ENCODE assay signal across 1 cellular context in genomic region chr1:116504308-116505156, GRCh38.
TF ChIP-seq lines count a peak whose summit lies in the region.

No MANE protein-coding gene starts in this region.

TF ChIP-seq in K562, 482 proteins besides CTCF, POLR2A, EP300 and RAD21 (continued from another document and continues in another):
- TF ChIP-seq RERE (CRISPR knock-in tag; IDR thresholded peaks at IDR 0.05; ENCODE audit: borderline replicate concordance) (0 out of 2 replicates have a peak, but pooled peaks have one; percentile 13), MYNN (IDR thresholded peaks at IDR 0.05) (peak; percentile 31; the same call in 1 of the 2 replicates), MYNN (CRISPR knock-in tag; IDR thresholded peaks at IDR 0.05) (no peak), ELF1 (tag; IDR thresholded peaks at IDR 0.05) (no peak), CBX1 (IDR thresholded peaks at IDR 0.05; ENCODE audit: low read depth) (no peak), ZMIZ1 (IDR thresholded peaks at IDR 0.05; ENCODE audit: low read depth in 2 of 2, low read length in 2 of 2) (no peak), FOSL1 (tag; conservative IDR thresholded peaks at IDR 0.05) (peak; percentile 99), STAT6 (CRISPR knock-in tag; IDR thresholded peaks at IDR 0.05) (peak; percentile 34; the same call in 1 of the 2 replicates), ZNF24 (IDR thresholded peaks at IDR 0.05) (peak; percentile 47; the same call in 1 of the 2 replicates), BRD9 (IDR thresholded peaks at IDR 0.05; ENCODE audit: low read depth, partially characterized antibody) (peak; percentile 97), L3MBTL2 (IDR thresholded peaks at IDR 0.05) (peak; percentile 45; the same call in 1 of the 2 replicates), CSDE1 (IDR thresholded peaks at IDR 0.05) (peak in 1 of 2 experiments; percentile 8; a peak in 1 of 4 replicates), JUND (IDR thresholded peaks at IDR 0.05; ENCODE audit: borderline replicate concordance, low read depth, low read length) (peak; percentile 99), JUND (tag; IDR thresholded peaks at IDR 0.05; ENCODE audit: borderline replicate concordance, low read depth, low read length) (peak; percentile 100), RUNX1 (IDR thresholded peaks at IDR 0.05; ENCODE audit: low read depth) (no peak), HNRNPK (IDR thresholded peaks at IDR 0.05; ENCODE audit: low read depth, low read length, poor library complexity, severe bottlenecking) (no peak), ID3 (CRISPR knock-in tag; IDR thresholded peaks at IDR 0.05) (no peak), ID3 (tag; IDR thresholded peaks at IDR 0.05) (0 out of 2 replicates have a peak, but pooled peaks have one; percentile 11), ZNF280B (CRISPR knock-in tag; IDR thresholded peaks at IDR 0.05) (0 out of 2 replicates have a peak, but pooled peaks have one; percentile 14), ZNF316 (IDR thresholded peaks at IDR 0.05) (peak; percentile 86), ATF7 (IDR thresholded peaks at IDR 0.05) (peak; percentile 98), TBL1XR1 (IDR thresholded peaks at IDR 0.05; ENCODE audit: low read length in 2 of 2) (peak in 1 of 2 experiments; percentile 7; a peak in 2 of 4 replicates), ZNF584 (CRISPR knock-in tag; IDR thresholded peaks at IDR 0.05; ENCODE audit: low read depth) (peak; percentile 86; the same call in 1 of the 2 replicates), TRIM24 (IDR thresholded peaks at IDR 0.05) (peak; percentile 66 to 85; a peak in 3 of 4 replicates), ZNF444 (CRISPR knock-in tag; IDR thresholded peaks at IDR 0.05) (no peak), KDM5B (IDR thresholded peaks at IDR 0.05; ENCODE audit: insufficient replicate concordance, low read depth, low read length) (no peak), TEAD4 (IDR thresholded peaks at IDR 0.05; ENCODE audit: low read length) (peak; percentile 57), TEAD4 (CRISPR knock-in tag; IDR thresholded peaks at IDR 0.05; ENCODE audit: borderline replicate concordance) (no peak), SMAD1 (IDR thresholded peaks at IDR 0.05; ENCODE audit: low read depth, low read length, partially characterized antibody) (no peak), ZKSCAN3 (CRISPR knock-in tag; IDR thresholded peaks at IDR 0.05) (no peak), IFI16 (CRISPR knock-in tag; IDR thresholded peaks at IDR 0.05) (no peak), FOS (IDR thresholded peaks at IDR 0.05; ENCODE audit: extremely low read depth, insufficient read length) (peak; percentile 66), FOXP4 (CRISPR knock-in tag; IDR thresholded peaks at IDR 0.05; ENCODE audit: borderline replicate concordance) (peak; percentile 33; the same call in 1 of the 2 replicates), HLTF (IDR thresholded peaks at IDR 0.05) (0 out of 2 replicates have a peak, but pooled peaks have one; percentile 10), SREBF1 (IDR thresholded peaks at IDR 0.05; ENCODE audit: borderline replicate concordance, low read depth, low read length) (peak; percentile 85; the same call in 1 of the 2 replicates), DACH1 (IDR thresholded peaks at IDR 0.05; ENCODE audit: partially characterized antibody) (peak; percentile 86)
- TF ChIP-seq, protein P1, sequence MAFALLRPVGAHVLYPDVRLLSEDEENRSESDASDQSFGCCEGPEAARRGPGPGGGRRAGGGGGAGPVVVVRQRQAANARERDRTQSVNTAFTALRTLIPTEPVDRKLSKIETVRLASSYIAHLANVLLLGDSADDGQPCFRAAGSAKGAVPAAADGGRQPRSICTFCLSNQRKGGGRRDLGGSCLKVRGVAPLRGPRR (CRISPR knock-in tag; IDR thresholded peaks at IDR 0.05), result peak; percentile 68; the same call in 1 of the 2 replicates
- TF ChIP-seq, protein P2, sequence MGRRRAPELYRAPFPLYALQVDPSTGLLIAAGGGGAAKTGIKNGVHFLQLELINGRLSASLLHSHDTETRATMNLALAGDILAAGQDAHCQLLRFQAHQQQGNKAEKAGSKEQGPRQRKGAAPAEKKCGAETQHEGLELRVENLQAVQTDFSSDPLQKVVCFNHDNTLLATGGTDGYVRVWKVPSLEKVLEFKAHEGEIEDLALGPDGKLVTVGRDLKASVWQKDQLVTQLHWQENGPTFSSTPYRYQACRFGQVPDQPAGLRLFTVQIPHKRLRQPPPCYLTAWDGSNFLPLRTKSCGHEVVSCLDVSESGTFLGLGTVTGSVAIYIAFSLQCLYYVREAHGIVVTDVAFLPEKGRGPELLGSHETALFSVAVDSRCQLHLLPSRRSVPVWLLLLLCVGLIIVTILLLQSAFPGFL (CRISPR knock-in tag; IDR thresholded peaks at IDR 0.05), result peak; percentile 97; the same call in 1 of the 2 replicates
- TF ChIP-seq, protein P3, sequence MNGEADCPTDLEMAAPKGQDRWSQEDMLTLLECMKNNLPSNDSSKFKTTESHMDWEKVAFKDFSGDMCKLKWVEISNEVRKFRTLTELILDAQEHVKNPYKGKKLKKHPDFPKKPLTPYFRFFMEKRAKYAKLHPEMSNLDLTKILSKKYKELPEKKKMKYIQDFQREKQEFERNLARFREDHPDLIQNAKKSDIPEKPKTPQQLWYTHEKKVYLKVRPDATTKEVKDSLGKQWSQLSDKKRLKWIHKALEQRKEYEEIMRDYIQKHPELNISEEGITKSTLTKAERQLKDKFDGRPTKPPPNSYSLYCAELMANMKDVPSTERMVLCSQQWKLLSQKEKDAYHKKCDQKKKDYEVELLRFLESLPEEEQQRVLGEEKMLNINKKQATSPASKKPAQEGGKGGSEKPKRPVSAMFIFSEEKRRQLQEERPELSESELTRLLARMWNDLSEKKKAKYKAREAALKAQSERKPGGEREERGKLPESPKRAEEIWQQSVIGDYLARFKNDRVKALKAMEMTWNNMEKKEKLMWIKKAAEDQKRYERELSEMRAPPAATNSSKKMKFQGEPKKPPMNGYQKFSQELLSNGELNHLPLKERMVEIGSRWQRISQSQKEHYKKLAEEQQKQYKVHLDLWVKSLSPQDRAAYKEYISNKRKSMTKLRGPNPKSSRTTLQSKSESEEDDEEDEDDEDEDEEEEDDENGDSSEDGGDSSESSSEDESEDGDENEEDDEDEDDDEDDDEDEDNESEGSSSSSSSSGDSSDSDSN (IDR thresholded peaks at IDR 0.05; ENCODE audit: borderline replicate concordance in 1 of 2, low read depth in 2 of 2, low read length in 2 of 2), result peak; percentile 69 to 96; a peak in 3 of 4 replicates
